16 cellular contexts compared by ENCODE assay signal in the genomic region with DNA sequence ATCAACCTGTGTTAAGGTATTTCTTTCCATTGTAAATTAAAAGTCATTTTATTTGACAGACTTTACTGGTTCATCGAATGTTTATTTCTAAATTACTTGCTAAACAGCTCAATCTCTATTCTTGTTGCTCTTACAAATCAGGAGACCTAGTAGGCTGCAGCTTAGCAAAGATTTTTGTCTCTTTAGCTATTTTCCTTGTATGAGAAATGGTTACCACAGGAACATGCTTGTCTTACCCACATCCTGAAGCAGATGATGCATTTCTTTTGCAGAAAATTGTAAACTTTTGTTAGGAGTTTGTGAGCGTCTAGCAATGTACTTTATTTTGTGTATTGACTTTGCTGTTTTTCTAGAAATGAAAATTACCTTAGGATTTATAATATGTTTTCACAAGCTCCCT. TPM values are rescaled to one million over a fixed set of nuclear protein-coding genes. Genes with fewer than 3 reads are reported as not detected.
DNase-seq lines count a peak whose midpoint lies in the region; ATAC-seq and TF ChIP-seq lines count a peak whose summit lies in the region.
"Had no signal": no experiment of that assay in that cellular context is flagged by ENCODE, and none has a peak within 500 bp of the region (broad histone marks: within the 10 kb centered on the region; RNA-seq: fewer than 3 reads in every experiment).

No MANE protein-coding gene starts in this region.

- peaks cover 70% of the 10 kb centered on the region for H3K4me1 Mint-ChIP-seq in activated naive CD4-positive, alpha-beta T cell treated with anti-CD3 and anti-CD28 coated beads for 36 hours (ENCODE audit: low read depth)
- peaks cover 59% of the 10 kb centered on the region for H3K4me1 Mint-ChIP-seq in T-helper 2 cell treated with Interferon-gamma antibody and Interleukin-4, amounts not matched to agents 5 μg/mL and 100 μg/mL, for 36 hours (ENCODE audit: low read depth)
- peaks cover 76% of the 10 kb centered on the region for H3K4me1 Mint-ChIP-seq in stimulated activated naive CD8-positive, alpha-beta T cell treated with anti-CD3 and anti-CD28 coated beads, Interleukin-15, amount 100 ng/mL, for 72 hours

- H3K4me3 ChIP-seq in choroid plexus epithelial cell (ENCODE audit: low read depth, low read length): no peak overlapping the region
- H3K4me3 ChIP-seq: heart right ventricle, suprapubic skin had no signal

- no peaks in the 10 kb centered on the region for H3K27me3 Mint-ChIP-seq in activated naive CD4-positive, alpha-beta T cell treated with anti-CD3 and anti-CD28 coated beads for 36 hours (ENCODE audit: low read depth)
- no peaks in the 10 kb centered on the region for H3K27me3 Mint-ChIP-seq in T-helper 2 cell treated with Interferon-gamma antibody and Interleukin-4, amounts not matched to agents 5 μg/mL and 100 μg/mL, for 36 hours (ENCODE audit: low read depth)
- no peaks in the 10 kb centered on the region for H3K27me3 Mint-ChIP-seq in stimulated activated naive CD8-positive, alpha-beta T cell treated with anti-CD3 and anti-CD28 coated beads, Interleukin-15, amount 100 ng/mL, for 72 hours

- DNase-seq in activated naive CD4-positive, alpha-beta T cell treated with anti-CD3 and anti-CD28 coated beads, Interleukin-2, amount 50 U/mL, for 72 hours (ENCODE audit: low spot score in 2 of 2): no peak
- DNase-seq in activated naive CD4-positive, alpha-beta T cell treated with anti-CD3 and anti-CD28 coated beads for 36 hours: no peak
- DNase-seq in T-helper 2 cell treated with Interferon-gamma antibody and Interleukin-4, amounts not matched to agents 5 μg/mL and 100 μg/mL, for 36 hours (ENCODE audit: low spot score): no peak
- peak; percentile 9 for DNase-seq in choroid plexus epithelial cell (ENCODE audit: low read depth)
- no peak for DNase-seq in stimulated activated naive CD8-positive, alpha-beta T cell treated with anti-CD3 and anti-CD28 coated beads, Interleukin-15, amount 100 ng/mL, for 72 hours
- no peak for DNase-seq in anterior cingulate cortex (lab: John Stamatoyannopoulos, UW)
- no peak for DNase-seq in NCI-H2107 treated with DMSO at 0.1 percent for 48 hours (lab: John Stamatoyannopoulos, UW; ENCODE audit: unreplicated experiment)
- DNase-seq: amygdala; Caco-2; EL; heart right ventricle; NCI-H1694 treated with DMSO at 0.1 percent for 48 hours; NCI-H345; stimulated activated CD4-positive, alpha-beta T cell treated with anti-CD3 and anti-CD28 coated beads, Interleukin-4, amount 100 ng/mL, for 24 hours had no signal

- no peak for TF ChIP-seq CTCF in choroid plexus epithelial cell (conservative IDR thresholded peaks at IDR 0.05; ENCODE audit: low read depth, low read length)

- ATAC-seq in activated naive CD4-positive, alpha-beta T cell treated with anti-CD3 and anti-CD28 coated beads, Interleukin-2, amount 50 U/mL, for 72 hours: peak; percentile 38 to 58
- ATAC-seq in stimulated activated naive CD8-positive, alpha-beta T cell treated with anti-CD3 and anti-CD28 coated beads, Interleukin-15, amount 100 ng/mL, for 72 hours: peak; percentile 61
- ATAC-seq in GM19455 (IDR thresholded peaks at IDR 0.05; ENCODE audit: unreplicated experiment): no peak
- ATAC-seq: heart right ventricle had no signal

- intact Hi-C loops in activated naive CD4-positive, alpha-beta T cell treated with anti-CD3 and anti-CD28 coated beads for 36 hours (cut with micrococcal nuclease): loop anchor here (1.0 to 5.0 kb wide), 5 partner anchors 54 to 571 kb away; partner anchors contain the start of genes NADK2 and SPEF2

- CTCF ChIA-PET in activated naive CD4-positive, alpha-beta T cell treated with anti-CD3 and anti-CD28 coated beads for 36 hours (lab: Charles Lee): interaction anchor here (0.6 to 1.9 kb wide), 7 partner anchors 11 to 253 kb away, joined by 4 to 8 read pairs (median 5); partner anchors contain the start of gene SPEF2

- peak overlapping the region; percentile 39 to 93 for H3K27ac Mint-ChIP-seq in activated naive CD4-positive, alpha-beta T cell treated with anti-CD3 and anti-CD28 coated beads, Interleukin-2, amount 50 U/mL, for 72 hours
- no peak overlapping the region for H3K27ac Mint-ChIP-seq in activated naive CD4-positive, alpha-beta T cell treated with anti-CD3 and anti-CD28 coated beads for 36 hours
- H3K27ac Mint-ChIP-seq in T-helper 2 cell treated with Interferon-gamma antibody and Interleukin-4, amounts not matched to agents 5 μg/mL and 100 μg/mL, for 36 hours: peak overlapping the region; percentile 69
- peak overlapping the region in 1 of 2 donors; percentile 30 for H3K27ac Mint-ChIP-seq in stimulated activated naive CD8-positive, alpha-beta T cell treated with anti-CD3 and anti-CD28 coated beads, Interleukin-15, amount 100 ng/mL, for 72 hours

- H3K9me3 Mint-ChIP-seq in activated naive CD4-positive, alpha-beta T cell treated with anti-CD3 and anti-CD28 coated beads, Interleukin-2, amount 50 U/mL, for 72 hours: no peaks in the 10 kb centered on the region
- peaks cover 2% of the 10 kb centered on the region for H3K9me3 Mint-ChIP-seq in activated naive CD4-positive, alpha-beta T cell treated with anti-CD3 and anti-CD28 coated beads for 36 hours
- H3K9me3 Mint-ChIP-seq in T-helper 2 cell treated with Interferon-gamma antibody and Interleukin-4, amounts not matched to agents 5 μg/mL and 100 μg/mL, for 36 hours: no peaks in the 10 kb centered on the region
- no peaks in the 10 kb centered on the region for H3K9me3 Mint-ChIP-seq in stimulated activated naive CD8-positive, alpha-beta T cell treated with anti-CD3 and anti-CD28 coated beads, Interleukin-15, amount 100 ng/mL, for 72 hours

- H3K36me3 Mint-ChIP-seq in activated naive CD4-positive, alpha-beta T cell treated with anti-CD3 and anti-CD28 coated beads, Interleukin-2, amount 50 U/mL, for 72 hours: peaks cover 5 to 22% of the 10 kb centered on the region in 2 donors
- H3K36me3 Mint-ChIP-seq in activated naive CD4-positive, alpha-beta T cell treated with anti-CD3 and anti-CD28 coated beads for 36 hours (ENCODE audit: low read depth): peaks cover 6% of the 10 kb centered on the region
- peaks cover 14% of the 10 kb centered on the region for H3K36me3 Mint-ChIP-seq in T-helper 2 cell treated with Interferon-gamma antibody and Interleukin-4, amounts not matched to agents 5 μg/mL and 100 μg/mL, for 36 hours (ENCODE audit: low read depth)

- no peak overlapping the region for H3K4me3 Mint-ChIP-seq in activated naive CD4-positive, alpha-beta T cell treated with anti-CD3 and anti-CD28 coated beads for 36 hours
- H3K4me3 Mint-ChIP-seq in T-helper 2 cell treated with Interferon-gamma antibody and Interleukin-4, amounts not matched to agents 5 μg/mL and 100 μg/mL, for 36 hours: peak overlapping the region; percentile 36
- peak overlapping the region; percentile 18 to 24 for H3K4me3 Mint-ChIP-seq in stimulated activated naive CD8-positive, alpha-beta T cell treated with anti-CD3 and anti-CD28 coated beads, Interleukin-15, amount 100 ng/mL, for 72 hours

RNA-seq across cellular contexts. Expression of gene SPEF2, which starts 53.9 kb away (rescaled TPM):
- total RNA-seq in activated naive CD4-positive, alpha-beta T cell treated with anti-CD3 and anti-CD28 coated beads, Interleukin-2, amount 50 U/mL, for 72 hours: 10 to 100 TPM in 1 of 2 donors, 1 to 10 TPM in 1; 3.2 to 31.2 TPM
- total RNA-seq in activated naive CD4-positive, alpha-beta T cell treated with anti-CD3 and anti-CD28 coated beads for 36 hours: 1 to 10 TPM; 6.5 to 6.6 TPM
